13 cellular contexts compared by ENCODE assay signal in genomic region chr6:90468080-90468479, GRCh38.
DNase-seq lines count a peak whose midpoint lies in the region; ATAC-seq and TF ChIP-seq lines count a peak whose summit lies in the region.
"Had no signal": no experiment of that assay in that cellular context is flagged by ENCODE, and none has a peak within 500 bp of the region (broad histone marks: within the 10 kb centered on the region; RNA-seq: fewer than 3 reads in every experiment).

No MANE protein-coding gene starts in this region.

- H3K27ac ChIP-seq in foreskin keratinocyte: no peak overlapping the region
- H3K27ac ChIP-seq: BLaER1 had no signal

- no peaks in the 10 kb centered on the region for H3K36me3 Mint-ChIP-seq in activated T-cell treated with anti-CD3 and anti-CD28 coated beads, Interleukin-2, amount 50 U/mL, for 4 hours (ENCODE audit: insufficient read depth)
- H3K36me3 Mint-ChIP-seq: immature natural killer cell, naive B cell had no signal

- peaks cover 8% of the 10 kb centered on the region for H3K4me1 ChIP-seq in foreskin keratinocyte

- H3K4me3 Mint-ChIP-seq in activated T-cell treated with anti-CD3 and anti-CD28 coated beads, Interleukin-2, amount 50 U/mL, for 4 hours: no peak overlapping the region
- H3K4me3 Mint-ChIP-seq: immature natural killer cell, naive B cell had no signal

- no peaks in the 10 kb centered on the region for H3K9me3 Mint-ChIP-seq in activated T-cell treated with anti-CD3 and anti-CD28 coated beads, Interleukin-2, amount 50 U/mL, for 4 hours
- H3K9me3 Mint-ChIP-seq: immature natural killer cell, naive B cell had no signal

- peak; percentile 43 for DNase-seq in stimulated activated naive CD4-positive, alpha-beta T cell treated with Interleukin-2 at 50 U/mL for 16 hours (lab: John Stamatoyannopoulos, UW)
- no peak for DNase-seq in stimulated activated naive CD4-positive, alpha-beta T cell (lab: John Stamatoyannopoulos, UW)
- no peak for DNase-seq in activated T-cell treated with anti-CD3 and anti-CD28 coated beads, Interleukin-2, amount 50 U/mL, for 4 hours
- DNase-seq in foreskin keratinocyte (peak in 1 of 2 donors; percentile 79), NCI-H82 (lab: John Stamatoyannopoulos, UW) (no peak), HuH-7 (ENCODE audit: low spot score) (no peak)
- DNase-seq: GDM1, immature natural killer cell, naive B cell, NCI-H524 had no signal

- no peak for TF ChIP-seq CTCF in foreskin keratinocyte (conservative IDR thresholded peaks at IDR 0.05)

- no peaks in the 10 kb centered on the region for H3K27me3 Mint-ChIP-seq in activated T-cell treated with anti-CD3 and anti-CD28 coated beads, Interleukin-2, amount 50 U/mL, for 4 hours (ENCODE audit: low read depth)
- H3K27me3 Mint-ChIP-seq: naive B cell had no signal

- peak; percentile 21 to 29 for ATAC-seq in activated T-cell treated with anti-CD3 and anti-CD28 coated beads, Interleukin-2, amount 50 U/mL, for 4 hours
- ATAC-seq in foreskin keratinocyte: peak; percentile 86
- no peak for ATAC-seq in GM21825 (IDR thresholded peaks at IDR 0.05; ENCODE audit: unreplicated experiment)
- ATAC-seq in GM18861 (IDR thresholded peaks at IDR 0.05; ENCODE audit: unreplicated experiment): no peak

- no peaks in the 10 kb centered on the region for H3K27me3 ChIP-seq in foreskin keratinocyte
- H3K27me3 ChIP-seq: BLaER1 had no signal

- peaks cover 79% of the 10 kb centered on the region for H3K4me1 Mint-ChIP-seq in activated T-cell treated with anti-CD3 and anti-CD28 coated beads, Interleukin-2, amount 50 U/mL, for 4 hours (ENCODE audit: low read depth)

Comparison
In these comparisons a context has a peak if more than half of its experiments do, and no peak if none do; other contexts are left out.
1. ATAC-seq: peak in activated T-cell treated with anti-CD3 and anti-CD28 coated beads, Interleukin-2, amount 50 U/mL, for 4 hours (2 of 2) and foreskin keratinocyte (single experiment); none in GM21825 (single experiment) and GM18861 (single experiment).